Comparison of ENCODE assay signal across 15 cellular contexts in genomic region chr14:25014440-25014839, GRCh38. TPM values are rescaled to one million over a fixed set of nuclear protein-coding genes. Genes with fewer than 3 reads are reported as not detected.
"Had no signal": no experiment of that assay in that cellular context is flagged by ENCODE, and none has a peak within 500 bp of the region (broad histone marks: within the 10 kb centered on the region; RNA-seq: fewer than 3 reads in every experiment).

No MANE protein-coding gene starts in this region.

- H3K27me3 ChIP-seq: breast epithelium, esophagus squamous epithelium, vagina had no signal

- FAIRE-seq: endometrium had no signal

- H3K4me1 Mint-ChIP-seq: activated naive CD8-positive, alpha-beta T cell treated with anti-CD3 and anti-CD28 coated beads for 36 hours had no signal

- H3K4me1 ChIP-seq: breast epithelium, esophagus squamous epithelium, vagina had no signal

- ATAC-seq: activated CD4-positive, CD25-positive, alpha-beta regulatory T cell treated with anti-CD3 and anti-CD28 coated beads, Interleukin-2, amount 50 U/mL, for 24 hours; activated T-cell treated with anti-CD3 and anti-CD28 coated beads, Interleukin-2, amount 50 U/mL, for 72 hours; natural killer cell treated with Interleukin-12 subunit alpha and Interleukin-12 subunit beta and Interleukin-15 and Interleukin-18, amount 100 ng/mL, for 72 hours had no signal

- H3K27ac ChIP-seq: breast epithelium, esophagus squamous epithelium, vagina had no signal

- H3K9me3 Mint-ChIP-seq: activated T-cell treated with anti-CD3 and anti-CD28 coated beads, Interleukin-2, amount 50 U/mL, for 72 hours; natural killer cell treated with Interleukin-12 subunit alpha and Interleukin-12 subunit beta and Interleukin-15 and Interleukin-18, amount 100 ng/mL, for 72 hours had no signal

- H3K4me3 Mint-ChIP-seq: activated naive CD8-positive, alpha-beta T cell treated with anti-CD3 and anti-CD28 coated beads for 36 hours; activated T-cell treated with anti-CD3 and anti-CD28 coated beads, Interleukin-2, amount 50 U/mL, for 72 hours; natural killer cell treated with Interleukin-12 subunit alpha and Interleukin-12 subunit beta and Interleukin-15 and Interleukin-18, amount 100 ng/mL, for 72 hours had no signal

- H3K36me3 Mint-ChIP-seq: activated naive CD8-positive, alpha-beta T cell treated with anti-CD3 and anti-CD28 coated beads for 36 hours; natural killer cell treated with Interleukin-12 subunit alpha and Interleukin-12 subunit beta and Interleukin-15 and Interleukin-18, amount 100 ng/mL, for 72 hours had no signal

- H3K27ac Mint-ChIP-seq: activated naive CD8-positive, alpha-beta T cell treated with anti-CD3 and anti-CD28 coated beads for 36 hours; activated T-cell treated with anti-CD3 and anti-CD28 coated beads, Interleukin-2, amount 50 U/mL, for 72 hours; natural killer cell treated with Interleukin-12 subunit alpha and Interleukin-12 subunit beta and Interleukin-15 and Interleukin-18, amount 100 ng/mL, for 72 hours had no signal

- H3K4me3 ChIP-seq: breast epithelium, esophagus squamous epithelium, vagina had no signal

- H3K36me3 ChIP-seq: breast epithelium, esophagus squamous epithelium, vagina had no signal

- H3K9me3 ChIP-seq: breast epithelium, esophagus squamous epithelium, vagina had no signal

- DNase-seq: activated CD4-positive, alpha-beta T cell treated with anti-CD3 and anti-CD28 coated beads, Interleukin-2, amount 50 U/mL, for 48 hours; activated gamma-delta T cell treated with Interleukin-2 at 50 U/mL for 16 hours; activated naive CD8-positive, alpha-beta T cell treated with anti-CD3 and anti-CD28 coated beads for 36 hours; activated T-cell treated with anti-CD3 and anti-CD28 coated beads, Interleukin-2, amount 50 U/mL, for 72 hours; anterior cingulate cortex; esophagus squamous epithelium; foreskin fibroblast; mammary epithelial cell; nucleus accumbens; T-helper 2 cell had no signal

RNA-seq across cellular contexts. Expression of gene STXBP6, which starts 35.5 kb away (rescaled TPM):
- total RNA-seq: activated naive CD8-positive, alpha-beta T cell treated with anti-CD3 and anti-CD28 coated beads for 36 hours; activated T-cell treated with anti-CD3 and anti-CD28 coated beads, Interleukin-2, amount 50 U/mL, for 72 hours; natural killer cell treated with Interleukin-12 subunit alpha and Interleukin-12 subunit beta and Interleukin-15 and Interleukin-18, amount 100 ng/mL, for 72 hours had no signal
